1 cellular context compared by ENCODE assay signal in genomic region chr20:54086444-54087134, GRCh38.
A peak's percentile ranks its signal among the peaks of the same experiment; 100 is the strongest.
TF ChIP-seq lines count a peak whose summit lies in the region.

No MANE protein-coding gene starts in this region.

TF ChIP-seq in HepG2, 621 proteins besides CTCF, POLR2A, EP300 and RAD21 (continued from another document):
- 0 out of 2 replicates have a peak, but pooled peaks have one; percentile 11 for TF ChIP-seq HOMEZ (CRISPR knock-in tag; IDR thresholded peaks at IDR 0.05; ENCODE audit: low read depth)
- TF ChIP-seq ZNF724P (CRISPR knock-in tag; IDR thresholded peaks at IDR 0.05; ENCODE audit: borderline replicate concordance): no peak
- no peak for TF ChIP-seq ZNF260 (CRISPR knock-in tag; IDR thresholded peaks at IDR 0.05; ENCODE audit: borderline replicate concordance, low read depth)
- TF ChIP-seq NFE2L2 (IDR thresholded peaks at IDR 0.05; ENCODE audit: low read length): 0 out of 2 replicates have a peak, but pooled peaks have one; percentile 2
- no peak for TF ChIP-seq ZNF781 (CRISPR knock-in tag; IDR thresholded peaks at IDR 0.05; ENCODE audit: borderline replicate concordance, not compliant biosample characterization)
- TF ChIP-seq NFYB (CRISPR knock-in tag; IDR thresholded peaks at IDR 0.05): no peak
- no peak for TF ChIP-seq ZNF296 (CRISPR knock-in tag; conservative IDR thresholded peaks at IDR 0.05)
- no peak for TF ChIP-seq ZBTB14 (CRISPR knock-in tag; IDR thresholded peaks at IDR 0.05)
- TF ChIP-seq E2F5 (CRISPR knock-in tag; conservative IDR thresholded peaks at IDR 0.05): 0 out of 2 replicates have a peak, but pooled peaks have one; percentile 30
- TF ChIP-seq ZFP82 (CRISPR knock-in tag; IDR thresholded peaks at IDR 0.05; ENCODE audit: borderline replicate concordance): no peak
- no peak for TF ChIP-seq ZNF3 (CRISPR knock-in tag; IDR thresholded peaks at IDR 0.05)
- no peak for TF ChIP-seq RFX1 (IDR thresholded peaks at IDR 0.05)
- TF ChIP-seq CREM (IDR thresholded peaks at IDR 0.05): peak; percentile 12; the same call in 1 of the 2 replicates
- no peak for TF ChIP-seq CREM (CRISPR knock-in tag; IDR thresholded peaks at IDR 0.05)
- no peak for TF ChIP-seq HDAC6 (IDR thresholded peaks at IDR 0.05; ENCODE audit: low read depth, low read length)
- no peak for TF ChIP-seq ATF4 (CRISPR knock-in tag; IDR thresholded peaks at IDR 0.05)
- TF ChIP-seq TFAP4 (IDR thresholded peaks at IDR 0.05; ENCODE audit: borderline replicate concordance, low read depth): no peak
- no peak for TF ChIP-seq ZNF737 (CRISPR knock-in tag; IDR thresholded peaks at IDR 0.05; ENCODE audit: borderline replicate concordance)
- no peak for TF ChIP-seq ZSCAN12 (CRISPR knock-in tag; IDR thresholded peaks at IDR 0.05)
- TF ChIP-seq MED1 (CRISPR knock-in tag; IDR thresholded peaks at IDR 0.05): no peak
- no peak for TF ChIP-seq XRCC5 (optimal IDR thresholded peaks at IDR 0.05; ENCODE audit: low read length)
- TF ChIP-seq AGO2 (optimal IDR thresholded peaks at IDR 0.05; ENCODE audit: low read depth, low read length): no peak
- no peak for TF ChIP-seq ZNF407 (CRISPR knock-in tag; IDR thresholded peaks at IDR 0.05; ENCODE audit: not compliant biosample characterization)
- TF ChIP-seq POLR2AphosphoS2 (IDR thresholded peaks at IDR 0.05; ENCODE audit: low read depth, low read length): no peak
